Comparison of ENCODE assay signal across 12 cellular contexts in genomic region chr2:129347486-129348217, GRCh38.
DNase-seq lines count a peak whose midpoint lies in the region; ATAC-seq, FAIRE-seq and TF ChIP-seq lines count a peak whose summit lies in the region.
"Had no signal": no experiment of that assay in that cellular context is flagged by ENCODE, and none has a peak within 500 bp of the region (broad histone marks: within the 10 kb centered on the region; RNA-seq: fewer than 3 reads in every experiment).

No MANE protein-coding gene starts in this region.

- intact Hi-C loops in naive thymus-derived CD4-positive, alpha-beta T cell (cut with micrococcal nuclease): no loop called here

- H3K27me3 ChIP-seq in Peyer's patch: no peaks in the 10 kb centered on the region
- no peaks in the 10 kb centered on the region for H3K27me3 ChIP-seq in naive thymus-derived CD4-positive, alpha-beta T cell (ENCODE audit: control insufficient read depth in 2 of 2, insufficient read depth in 2 of 2, low read length in 2 of 2)
- H3K27me3 ChIP-seq: BLaER1 had no signal

- no peak for FAIRE-seq in urothelium cell line (lab: Jason Lieb, UNC)

- TF ChIP-seq CTCF in GM10248 (IDR thresholded peaks at IDR 0.05; ENCODE audit: control extremely low read depth, extremely low read depth, low read depth, missing control alignments): no peak
- TF ChIP-seq CTCF in Peyer's patch (IDR thresholded peaks at IDR 0.05): no peak
- TF ChIP-seq CTCF in progenitor cell of endocrine pancreas (IDR thresholded peaks at IDR 0.05; ENCODE audit: unreplicated experiment): no peak

- POLR2A ChIA-PET in GM10248 (lab: Yijun Ruan, JAX): no interaction called here
- POLR2A ChIA-PET in naive thymus-derived CD4-positive, alpha-beta T cell (lab: Charles Lee): no interaction called here

- H3K27ac Mint-ChIP-seq in naive thymus-derived CD4-positive, alpha-beta T cell: no peak overlapping the region
- no peak overlapping the region for H3K27ac Mint-ChIP-seq in progenitor cell of endocrine pancreas

- H3K9me3 ChIP-seq in Peyer's patch: no peaks in the 10 kb centered on the region
- H3K9me3 ChIP-seq in naive thymus-derived CD4-positive, alpha-beta T cell (ENCODE audit: control insufficient read depth in 2 of 3, low read length in 3 of 3): no peaks in the 10 kb centered on the region
- H3K9me3 ChIP-seq: BLaER1 had no signal

- H3K4me3 ChIP-seq in Peyer's patch: no peak overlapping the region
- H3K4me3 ChIP-seq in naive thymus-derived CD4-positive, alpha-beta T cell (ENCODE audit: low read length): no peak overlapping the region
- H3K4me3 ChIP-seq: BLaER1 had no signal

- peaks cover 0 to 2% (median 0%) of the 10 kb centered on the region in 7 donors for H3K4me1 Mint-ChIP-seq in naive thymus-derived CD4-positive, alpha-beta T cell
- no peaks in the 10 kb centered on the region for H3K4me1 Mint-ChIP-seq in progenitor cell of endocrine pancreas (ENCODE audit: low read depth)

- no peaks in the 10 kb centered on the region for H3K4me1 ChIP-seq in Peyer's patch
- H3K4me1 ChIP-seq in naive thymus-derived CD4-positive, alpha-beta T cell (ENCODE audit: control insufficient read depth in 2 of 2, insufficient read depth in 2 of 2, low read length in 2 of 2): no peaks in the 10 kb centered on the region

- peak; percentile 100 for ATAC-seq in GM19395 (IDR thresholded peaks at IDR 0.05; ENCODE audit: unreplicated experiment)
- ATAC-seq in HG02981 (IDR thresholded peaks at IDR 0.05; ENCODE audit: unreplicated experiment): peak; percentile 99
- ATAC-seq in naive thymus-derived CD4-positive, alpha-beta T cell: no peak

- CTCF ChIA-PET in GM10248 (lab: Yijun Ruan, JAX): no interaction called here
- CTCF ChIA-PET in naive thymus-derived CD4-positive, alpha-beta T cell (lab: Charles Lee): no interaction called here

- DNase-seq in GM10248 (ENCODE audit: extremely low spot score) (peak; percentile 52), Peyer's patch (peak in 2 of 3 donors; percentile 38 to 62), urothelium cell line (ENCODE audit: low spot score) (no peak), progenitor cell of endocrine pancreas (ENCODE audit: low spot score, unreplicated experiment) (no peak)
- no peak for DNase-seq in naive thymus-derived CD4-positive, alpha-beta T cell
- no peak for DNase-seq in effector CD8-positive, alpha-beta T cell (lab: John Stamatoyannopoulos, UW)
- DNase-seq: foreskin fibroblast; NCI-H526; stimulated activated CD4-positive, alpha-beta T cell treated with anti-CD3 and anti-CD28 coated beads, Interleukin-4, amount 100 ng/mL, for 4 hours had no signal

- TF ChIP-seq POLR2A in Peyer's patch (IDR thresholded peaks at IDR 0.05): no peak

- H3K27ac ChIP-seq in Peyer's patch: no peak overlapping the region
- H3K27ac ChIP-seq in naive thymus-derived CD4-positive, alpha-beta T cell (ENCODE audit: low read depth, low read length): no peak overlapping the region
- H3K27ac ChIP-seq: BLaER1 had no signal

- no peak overlapping the region for H3K4me3 Mint-ChIP-seq in naive thymus-derived CD4-positive, alpha-beta T cell
- H3K4me3 Mint-ChIP-seq in progenitor cell of endocrine pancreas (ENCODE audit: low read depth): no peak overlapping the region

- no peaks in the 10 kb centered on the region for H3K36me3 Mint-ChIP-seq in naive thymus-derived CD4-positive, alpha-beta T cell
- no peaks in the 10 kb centered on the region for H3K36me3 Mint-ChIP-seq in progenitor cell of endocrine pancreas (ENCODE audit: insufficient read depth)

- H3K27me3 Mint-ChIP-seq in naive thymus-derived CD4-positive, alpha-beta T cell: peaks cover 0 to 13% (median 0%) of the 10 kb centered on the region in 5 donors
- peaks cover 19% of the 10 kb centered on the region for H3K27me3 Mint-ChIP-seq in progenitor cell of endocrine pancreas

- H3K36me3 ChIP-seq in Peyer's patch: no peaks in the 10 kb centered on the region
- H3K36me3 ChIP-seq in naive thymus-derived CD4-positive, alpha-beta T cell (ENCODE audit: control insufficient read depth in 2 of 3, insufficient read depth in 3 of 3, low read length in 3 of 3): no peaks in the 10 kb centered on the region
- H3K36me3 ChIP-seq: BLaER1 had no signal

- H3K9me3 Mint-ChIP-seq in naive thymus-derived CD4-positive, alpha-beta T cell: peaks cover 0 to 3% (median 0%) of the 10 kb centered on the region in 11 donors
- H3K9me3 Mint-ChIP-seq in progenitor cell of endocrine pancreas (ENCODE audit: low read depth): no peaks in the 10 kb centered on the region

Comparison
In these comparisons a context has a peak if more than half of its experiments do, and no peak if none do; other contexts are left out.
1. DNase-seq: peak in GM10248 (single experiment) and Peyer's patch (2 of 3); none in naive thymus-derived CD4-positive, alpha-beta T cell (0 of 9), urothelium cell line (single experiment), progenitor cell of endocrine pancreas (single experiment) and effector CD8-positive, alpha-beta T cell (single experiment).